In the genomic region with DNA sequence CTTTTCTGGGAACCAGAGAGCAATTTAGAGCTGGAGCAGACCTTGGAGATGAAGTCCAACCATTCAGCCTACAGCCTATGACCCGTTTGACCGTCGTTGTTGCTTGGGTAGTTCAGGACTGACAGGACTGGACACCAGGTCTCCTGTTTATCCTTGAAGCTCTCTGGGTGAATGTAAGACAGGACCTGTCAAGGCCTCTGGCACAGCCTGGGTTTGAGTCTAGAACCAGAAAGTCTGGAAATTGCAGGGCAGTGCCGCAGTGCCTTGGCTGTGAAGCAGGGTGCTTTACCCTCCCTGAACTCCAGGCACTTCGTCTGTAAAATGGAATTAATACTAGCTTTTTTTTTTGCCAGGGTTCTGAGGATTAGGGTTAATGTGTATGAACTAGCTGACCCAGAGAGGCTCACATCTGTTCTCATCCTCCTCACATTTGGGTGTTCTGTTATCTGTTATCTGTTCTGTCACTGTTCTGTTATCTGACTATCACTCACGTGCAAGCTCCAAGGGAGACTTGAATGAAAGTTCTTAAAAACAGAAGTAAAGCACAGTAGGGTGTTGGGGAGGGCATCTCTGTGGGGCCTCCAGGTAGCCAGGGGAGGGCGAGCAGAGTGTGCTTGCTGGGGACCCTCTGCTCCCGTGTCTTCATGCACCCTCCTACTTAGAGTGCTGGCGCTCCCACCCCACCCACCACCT, we compare ENCODE assay signal across 16 cellular contexts.
"Had no signal": no experiment of that assay in that cellular context is flagged by ENCODE, and none has a peak within 500 bp of the region (broad histone marks: within the 10 kb centered on the region; RNA-seq: fewer than 3 reads in every experiment).

No MANE protein-coding gene starts in this region.

- H3K27me3 ChIP-seq: esophagus muscularis mucosa, foreskin keratinocyte, tibial artery had no signal

- ATAC-seq: foreskin keratinocyte, left colon had no signal

- H3K4me3 ChIP-seq: esophagus muscularis mucosa, SK-N-MC, tibial artery had no signal

- H3K9me3 Mint-ChIP-seq: activated naive CD8-positive, alpha-beta T cell treated with anti-CD3 and anti-CD28 coated beads for 36 hours; natural killer cell treated with Interleukin-12 subunit alpha and Interleukin-12 subunit beta and Interleukin-15 and Interleukin-18, amount 100 ng/mL, for 72 hours had no signal

- H3K27ac ChIP-seq: esophagus muscularis mucosa, foreskin keratinocyte, SK-N-MC, tibial artery had no signal

- H3K9me3 ChIP-seq: esophagus muscularis mucosa, tibial artery had no signal

- H3K36me3 Mint-ChIP-seq: natural killer cell treated with Interleukin-12 subunit alpha and Interleukin-12 subunit beta and Interleukin-15 and Interleukin-18, amount 100 ng/mL, for 72 hours had no signal

- H3K27ac Mint-ChIP-seq: activated naive CD8-positive, alpha-beta T cell treated with anti-CD3 and anti-CD28 coated beads for 36 hours; T-helper 1 cell treated with Interleukin-12 subunit alpha and Interleukin-12 subunit beta and Interleukin-4 antibody, amounts not matched to agents 30 μg/mL and 1 μg/mL, for 36 hours had no signal

- H3K27me3 Mint-ChIP-seq: activated naive CD8-positive, alpha-beta T cell treated with anti-CD3 and anti-CD28 coated beads for 36 hours; natural killer cell treated with Interleukin-12 subunit alpha and Interleukin-12 subunit beta and Interleukin-15 and Interleukin-18, amount 100 ng/mL, for 72 hours had no signal

- H3K4me3 Mint-ChIP-seq: activated naive CD8-positive, alpha-beta T cell treated with anti-CD3 and anti-CD28 coated beads for 36 hours; natural killer cell treated with Interleukin-12 subunit alpha and Interleukin-12 subunit beta and Interleukin-15 and Interleukin-18, amount 100 ng/mL, for 72 hours; T-helper 1 cell treated with Interleukin-12 subunit alpha and Interleukin-12 subunit beta and Interleukin-4 antibody, amounts not matched to agents 30 μg/mL and 1 μg/mL, for 36 hours had no signal

- DNase-seq: activated CD4-positive, alpha-beta T cell treated with anti-CD3 and anti-CD28 coated beads, Interleukin-2, amount 50 U/mL, for 1 hour; activated gamma-delta T cell treated with Interleukin-2 at 50 U/mL for 16 hours; activated naive CD8-positive, alpha-beta T cell treated with anti-CD3 and anti-CD28 coated beads for 36 hours; activated T-cell treated with anti-CD3 and anti-CD28 coated beads, Interleukin-2, amount 50 U/mL, for 48 hours; anterior cingulate cortex; dermis blood vessel endothelial cell; foreskin keratinocyte; left colon; mammary epithelial cell; occipital lobe; stimulated activated CD4-positive, alpha-beta T cell treated with anti-CD3 and anti-CD28 coated beads, Interleukin-4, amount 100 ng/mL, for 1 hour; tibial artery had no signal
